In the genomic region with DNA sequence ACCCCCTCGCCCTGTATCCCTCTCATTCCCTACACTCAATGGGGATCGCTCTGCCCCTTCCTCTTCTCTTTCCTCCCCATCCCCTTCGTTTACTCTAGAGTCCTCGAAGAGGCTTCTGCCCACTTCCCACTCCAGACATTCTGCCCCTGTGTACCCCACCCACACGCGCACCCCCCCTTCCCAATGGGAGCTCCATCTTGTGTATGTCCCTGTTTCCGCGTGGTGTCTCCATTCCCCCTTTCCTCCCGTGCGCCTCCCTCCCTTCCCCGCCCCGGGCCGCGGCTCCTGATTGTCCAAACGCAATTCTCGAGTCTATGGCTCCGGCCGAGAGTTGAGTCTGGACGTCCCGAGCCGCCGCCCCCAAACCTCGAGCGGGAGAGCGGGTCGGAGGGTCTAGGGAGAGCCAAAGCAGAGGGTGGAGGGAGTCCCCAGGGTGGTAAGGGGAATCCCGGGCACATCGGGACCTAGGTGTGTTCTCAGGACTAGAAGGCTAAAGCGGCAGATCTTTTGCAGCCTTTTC, we compare ENCODE assay signal across 1 cellular context.
TF ChIP-seq lines count a peak whose summit lies in the region.

No MANE protein-coding gene starts in this region.

TF ChIP-seq in K562, 482 proteins besides CTCF, POLR2A, EP300 and RAD21 (continued from another document):
- TF ChIP-seq ETV6 (IDR thresholded peaks at IDR 0.05; ENCODE audit: borderline replicate concordance in 1 of 2, low read depth in 2 of 2, low read length in 1 of 2) (no peak), ETV6 (CRISPR knock-in tag; IDR thresholded peaks at IDR 0.05; ENCODE audit: borderline replicate concordance) (0 out of 2 replicates have a peak, but pooled peaks have one; percentile 24), GABPB2 (CRISPR knock-in tag; conservative IDR thresholded peaks at IDR 0.05) (no peak), KLF16 (IDR thresholded peaks at IDR 0.05) (no peak)
- TF ChIP-seq, protein P1, sequence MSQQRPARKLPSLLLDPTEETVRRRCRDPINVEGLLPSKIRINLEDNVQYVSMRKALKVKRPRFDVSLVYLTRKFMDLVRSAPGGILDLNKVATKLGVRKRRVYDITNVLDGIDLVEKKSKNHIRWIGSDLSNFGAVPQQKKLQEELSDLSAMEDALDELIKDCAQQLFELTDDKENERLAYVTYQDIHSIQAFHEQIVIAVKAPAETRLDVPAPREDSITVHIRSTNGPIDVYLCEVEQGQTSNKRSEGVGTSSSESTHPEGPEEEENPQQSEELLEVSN (IDR thresholded peaks at IDR 0.05; ENCODE audit: borderline replicate concordance in 1 of 2, extremely low read depth in 1 of 2, insufficient read depth in 1 of 2, insufficient read length in 1 of 2, low read depth in 1 of 2, low read length in 1 of 2, poor library complexity in 1 of 2, severe bottlenecking in 1 of 2): peak in 1 of 2 experiments; percentile 24
- TF ChIP-seq, protein P2, sequence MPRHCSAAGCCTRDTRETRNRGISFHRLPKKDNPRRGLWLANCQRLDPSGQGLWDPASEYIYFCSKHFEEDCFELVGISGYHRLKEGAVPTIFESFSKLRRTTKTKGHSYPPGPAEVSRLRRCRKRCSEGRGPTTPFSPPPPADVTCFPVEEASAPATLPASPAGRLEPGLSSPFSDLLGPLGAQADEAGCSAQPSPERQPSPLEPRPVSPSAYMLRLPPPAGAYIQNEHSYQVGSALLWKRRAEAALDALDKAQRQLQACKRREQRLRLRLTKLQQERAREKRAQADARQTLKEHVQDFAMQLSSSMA (CRISPR knock-in tag; IDR thresholded peaks at IDR 0.05): no peak
- TF ChIP-seq, protein P3, sequence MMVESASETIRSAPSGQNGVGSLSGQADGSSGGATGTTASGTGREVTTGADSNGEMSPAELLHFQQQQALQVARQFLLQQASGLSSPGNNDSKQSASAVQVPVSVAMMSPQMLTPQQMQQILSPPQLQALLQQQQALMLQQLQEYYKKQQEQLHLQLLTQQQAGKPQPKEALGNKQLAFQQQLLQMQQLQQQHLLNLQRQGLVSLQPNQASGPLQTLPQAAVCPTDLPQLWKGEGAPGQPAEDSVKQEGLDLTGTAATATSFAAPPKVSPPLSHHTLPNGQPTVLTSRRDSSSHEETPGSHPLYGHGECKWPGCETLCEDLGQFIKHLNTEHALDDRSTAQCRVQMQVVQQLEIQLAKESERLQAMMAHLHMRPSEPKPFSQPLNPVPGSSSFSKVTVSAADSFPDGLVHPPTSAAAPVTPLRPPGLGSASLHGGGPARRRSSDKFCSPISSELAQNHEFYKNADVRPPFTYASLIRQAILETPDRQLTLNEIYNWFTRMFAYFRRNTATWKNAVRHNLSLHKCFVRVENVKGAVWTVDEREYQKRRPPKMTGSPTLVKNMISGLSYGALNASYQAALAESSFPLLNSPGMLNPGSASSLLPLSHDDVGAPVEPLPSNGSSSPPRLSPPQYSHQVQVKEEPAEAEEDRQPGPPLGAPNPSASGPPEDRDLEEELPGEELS (CRISPR knock-in tag; IDR thresholded peaks at IDR 0.05; ENCODE audit: borderline replicate concordance): no peak
